ENCODE assay signal across 11 cellular contexts in the genomic region with DNA sequence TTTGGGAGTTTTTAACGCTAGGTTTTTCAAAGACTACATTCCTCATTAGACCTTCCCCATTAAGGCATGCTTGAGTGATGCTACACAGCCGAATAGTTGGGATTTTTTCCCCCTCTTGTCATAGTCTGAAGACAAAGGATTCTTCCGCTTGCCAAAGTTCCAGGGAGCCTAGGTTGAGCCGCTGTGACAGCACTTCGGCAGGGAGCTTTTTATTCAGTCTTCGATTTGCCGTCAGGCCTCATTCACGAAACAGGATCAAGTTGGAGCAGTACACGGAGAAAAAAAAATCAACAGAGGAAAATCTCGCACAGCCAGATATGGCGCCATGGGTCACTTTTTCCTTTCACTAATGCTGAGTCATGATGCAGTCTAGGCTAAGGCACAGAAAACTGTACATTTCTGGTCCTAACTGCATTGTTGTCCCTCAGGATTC. TPM values are rescaled to one million over a fixed set of nuclear protein-coding genes. Genes with fewer than 3 reads are reported as not detected.
A peak's percentile ranks its signal among the peaks of the same experiment; 100 is the strongest.
DNase-seq lines count a peak whose midpoint lies in the region; ATAC-seq and TF ChIP-seq lines count a peak whose summit lies in the region.
"Had no signal": no experiment of that assay in that cellular context is flagged by ENCODE, and none has a peak within 500 bp of the region (broad histone marks: within the 10 kb centered on the region; RNA-seq: fewer than 3 reads in every experiment).

No MANE protein-coding gene starts in this region.

- no peaks in the 10 kb centered on the region for H3K4me1 Mint-ChIP-seq in activated naive CD4-positive, alpha-beta T cell treated with anti-CD3 and anti-CD28 coated beads, Interleukin-2, amount 10 ng/mL, durations not matched to agents 7 days and 5 days

- peak; percentile 87 for ATAC-seq in thoracic aorta (ENCODE audit: insufficient number of reproducible peaks, low FRiP score, low read depth)
- no peak for ATAC-seq in HG02870 (IDR thresholded peaks at IDR 0.05; ENCODE audit: unreplicated experiment)
- no peak for ATAC-seq in HG02884 (IDR thresholded peaks at IDR 0.05; ENCODE audit: unreplicated experiment)
- ATAC-seq in GM18861 (IDR thresholded peaks at IDR 0.05; ENCODE audit: unreplicated experiment) = no peak

- TF ChIP-seq CTCF in choroid plexus epithelial cell (conservative IDR thresholded peaks at IDR 0.05; ENCODE audit: low read depth, low read length) (no peak), thoracic aorta (IDR thresholded peaks at IDR 0.05) (no peak)

- no peaks in the 10 kb centered on the region for H3K36me3 Mint-ChIP-seq in activated naive CD4-positive, alpha-beta T cell treated with anti-CD3 and anti-CD28 coated beads, Interleukin-2, amount 10 ng/mL, durations not matched to agents 7 days and 5 days

- peak overlapping the region; percentile 33 for H3K4me3 ChIP-seq in HUES6 (ENCODE audit: low read depth, low read length)
- H3K4me3 ChIP-seq in choroid plexus epithelial cell (ENCODE audit: low read depth, low read length) = no peak overlapping the region
- H3K4me3 ChIP-seq in thoracic aorta = peak overlapping the region; percentile 9

- CTCF ChIA-PET in activated naive CD4-positive, alpha-beta T cell treated with anti-CD3 and anti-CD28 coated beads, Interleukin-2, amount 10 ng/mL, durations not matched to agents 7 days and 5 days (lab: Charles Lee) = no interaction called here

- H3K27ac Mint-ChIP-seq in activated naive CD4-positive, alpha-beta T cell treated with anti-CD3 and anti-CD28 coated beads, Interleukin-2, amount 10 ng/mL, durations not matched to agents 7 days and 5 days = no peak overlapping the region

- H3K4me1 ChIP-seq in HUES6 (ENCODE audit: control insufficient read depth, insufficient read depth, low read length) = peaks cover 26% of the 10 kb centered on the region
- H3K4me1 ChIP-seq in thoracic aorta (ENCODE audit: control insufficient read depth in 1 of 2, low read depth in 2 of 2) = peaks cover 0 to 16% of the 10 kb centered on the region in 2 donors

- H3K27me3 ChIP-seq in HUES6 (ENCODE audit: control insufficient read depth, insufficient read depth, low read length) (no peaks in the 10 kb centered on the region), thoracic aorta (replicated peaks; ENCODE audit: insufficient read depth) (no peaks in the 10 kb centered on the region)

- DNase-seq in choroid plexus epithelial cell (ENCODE audit: low read depth) = peak; percentile 76
- peak; percentile 95 for DNase-seq in islet precursor cell
- no peak for DNase-seq in thoracic aorta (ENCODE audit: low spot score)
- no peak for DNase-seq in activated naive CD4-positive, alpha-beta T cell treated with anti-CD3 and anti-CD28 coated beads, Interleukin-2, amount 10 ng/mL, durations not matched to agents 7 days and 5 days
- DNase-seq: activated CD8-positive, alpha-beta memory T cell treated with anti-CD3 and anti-CD28 coated beads, Interleukin-2, amount 50 U/mL, for 4 hours; MV-4-11; SHP77 treated with DMSO at 0.1 percent for 48 hours had no signal

- H3K4me3 Mint-ChIP-seq in activated naive CD4-positive, alpha-beta T cell treated with anti-CD3 and anti-CD28 coated beads, Interleukin-2, amount 10 ng/mL, durations not matched to agents 7 days and 5 days = no peak overlapping the region

- H3K9me3 ChIP-seq in HUES6 (ENCODE audit: control insufficient read depth, insufficient read depth, low read depth, low read length) (peaks cover 28% of the 10 kb centered on the region), thoracic aorta (no peaks in the 10 kb centered on the region)

- H3K27ac ChIP-seq in HUES6 (ENCODE audit: low read depth, low read length) (peak overlapping the region; percentile 91), thoracic aorta (peak overlapping the region; percentile 32 to 55)

- no peaks in the 10 kb centered on the region for H3K27me3 Mint-ChIP-seq in activated naive CD4-positive, alpha-beta T cell treated with anti-CD3 and anti-CD28 coated beads, Interleukin-2, amount 10 ng/mL, durations not matched to agents 7 days and 5 days

- no peaks in the 10 kb centered on the region; the same call in 1 of the 2 replicates for H3K36me3 ChIP-seq in HUES6 (ENCODE audit: control insufficient read depth, insufficient read depth, low read length)
- H3K36me3 ChIP-seq in thoracic aorta = no peaks in the 10 kb centered on the region

- H3K9ac ChIP-seq in HUES6 (ENCODE audit: low read length) = peak overlapping the region; percentile 82

- H3K9me3 Mint-ChIP-seq in activated naive CD4-positive, alpha-beta T cell treated with anti-CD3 and anti-CD28 coated beads, Interleukin-2, amount 10 ng/mL, durations not matched to agents 7 days and 5 days = peaks cover 8% of the 10 kb centered on the region

RNA-seq across cellular contexts. Expression of gene SHROOM3, which starts 24.3 kb away (rescaled TPM):
- total RNA-seq in thoracic aorta = 100 to 1,000 TPM; 139 to 171 TPM

RNA-seq across cellular contexts. Expression of gene CCDC158, which starts 38.4 kb away (rescaled TPM):
- 1 to 10 TPM; 1.8 to 2.8 TPM for total RNA-seq in thoracic aorta

Comparison
In these comparisons a context has a peak if more than half of its experiments do, and no peak if none do; other contexts are left out.
1. DNase-seq: peak in choroid plexus epithelial cell (single experiment) and islet precursor cell (single experiment); none in thoracic aorta (single experiment) and activated naive CD4-positive, alpha-beta T cell treated with anti-CD3 and anti-CD28 coated beads, Interleukin-2, amount 10 ng/mL, durations not matched to agents 7 days and 5 days (single experiment).